Comparison of ENCODE assay signal across 10 cellular contexts in genomic region chr12:121468451-121468850, GRCh38.
DNase-seq lines count a peak whose midpoint lies in the region; ATAC-seq and TF ChIP-seq lines count a peak whose summit lies in the region.
"Had no signal": no experiment of that assay in that cellular context is flagged by ENCODE, and none has a peak within 500 bp of the region (broad histone marks: within the 10 kb centered on the region; RNA-seq: fewer than 3 reads in every experiment).

No MANE protein-coding gene starts in this region.

- H3K27ac ChIP-seq in breast epithelium (peak overlapping the region in 1 of 2 donors; percentile 93), VCaP (peak overlapping the region; percentile 81; the same call in 1 of the 2 replicates), gastroesophageal sphincter (peak overlapping the region in 3 of 4 donors; percentile 21 to 69 (median 21)), uterus (peak overlapping the region; percentile 47 to 55), upper lobe of left lung (peak overlapping the region in 1 of 4 donors; percentile 69)

- TF ChIP-seq POLR2A in breast epithelium (IDR thresholded peaks at IDR 0.05), result no peak
- no peak for TF ChIP-seq POLR2A in gastroesophageal sphincter (IDR thresholded peaks at IDR 0.05)
- TF ChIP-seq POLR2A in uterus (IDR thresholded peaks at IDR 0.05), result no peak
- TF ChIP-seq POLR2A in upper lobe of left lung (IDR thresholded peaks at IDR 0.05), result no peak

- ATAC-seq in gastroesophageal sphincter (no peak), upper lobe of left lung (ENCODE audit: low FRiP score in 2 of 2) (no peak)

- in situ Hi-C loops in KBM-7 (cut with MboI; ENCODE audit: low pct_unique_long_range_greater_than_20kb, low sequenced_read_pairs), result no loop called here

- H3K4me3 ChIP-seq in breast epithelium (no peak overlapping the region), gastroesophageal sphincter (no peak overlapping the region), uterus (no peak overlapping the region), upper lobe of left lung (no peak overlapping the region)

- 11 to 23% methylated on average over 4 of the region's 4 CpGs for WGBS in gastroesophageal sphincter (ENCODE audit: low coverage in 1 of 2), 2 donors
- WGBS in upper lobe of left lung, 2 donors, result 60 to 74% methylated on average over 4 of the region's 4 CpGs

- H3K4me1 ChIP-seq in breast epithelium (no peaks in the 10 kb centered on the region), gastroesophageal sphincter (peaks cover 0 to 40% (median 11%) of the 10 kb centered on the region in 3 donors), uterus (no peaks in the 10 kb centered on the region), upper lobe of left lung (peaks cover 19 to 50% (median 42%) of the 10 kb centered on the region in 4 donors)

- DNase-seq in MCF 10A (ENCODE audit: unreplicated experiment), result no peak
- no peak for DNase-seq in breast epithelium (ENCODE audit: low spot score in 2 of 2)
- no peak for DNase-seq in uterus
- DNase-seq in upper lobe of left lung, result no peak
- DNase-seq in HEK293T (ENCODE audit: extremely low spot score), result no peak
- DNase-seq in KBM-7, result no peak
- DNase-seq: activated CD8-positive, alpha-beta memory T cell treated with anti-CD3 and anti-CD28 coated beads, Interleukin-2, amount 10 ng/mL, durations not matched to agents 7 days and 5 days; NCI-H446 treated with DMSO at 0.1 percent for 48 hours had no signal

- no peak overlapping the region for H3K27ac Mint-ChIP-seq in MCF 10A (ENCODE audit: low read depth, unreplicated experiment)
- H3K27ac Mint-ChIP-seq: activated CD8-positive, alpha-beta memory T cell treated with anti-CD3 and anti-CD28 coated beads, Interleukin-2, amount 10 ng/mL, durations not matched to agents 7 days and 5 days had no signal

- BruUV-seq in MCF 10A (replicated peaks; lab: Mats Ljungman, UMichigan), result no TSS peak

- H3K27me3 Mint-ChIP-seq in MCF 10A (ENCODE audit: insufficient read depth, unreplicated experiment), result no peaks in the 10 kb centered on the region
- H3K27me3 Mint-ChIP-seq: activated CD8-positive, alpha-beta memory T cell treated with anti-CD3 and anti-CD28 coated beads, Interleukin-2, amount 10 ng/mL, durations not matched to agents 7 days and 5 days had no signal

- CTCF ChIA-PET in MCF 10A (lab: Yijun Ruan, JAX), result interaction anchor here (0.6 to 1.2 kb wide), 2 partner anchors 129 to 156 kb away, joined by 3 to 4 read pairs; no protein-coding TSS in a partner anchor
- CTCF ChIA-PET in HEK293T (lab: Yijun Ruan, JAX), result interaction anchor here (0.8 to 1.6 kb wide), 2 partner anchors 9 to 26 kb away, joined by 4 to 12 read pairs; no protein-coding TSS in a partner anchor

- POLR2A ChIA-PET in MCF 10A (lab: Yijun Ruan, JAX), result interaction anchor here (0.6 to 1.2 kb wide), 3 partner anchors 68 to 333 kb away, joined by 3 to 4 read pairs (median 3); partner anchors contain the start of gene RNF34
- POLR2A ChIA-PET in HEK293T (lab: Yijun Ruan, JAX), result no interaction called here

- TF ChIP-seq CTCF in MCF 10A (IDR thresholded peaks at IDR 0.05; ENCODE audit: unreplicated experiment) (no peak), breast epithelium (IDR thresholded peaks at IDR 0.05) (no peak), VCaP (conservative IDR thresholded peaks at IDR 0.05) (no peak), gastroesophageal sphincter (IDR thresholded peaks at IDR 0.05) (no peak), uterus (IDR thresholded peaks at IDR 0.05) (no peak), upper lobe of left lung (IDR thresholded peaks at IDR 0.05) (no peak)

- peaks cover 9% of the 10 kb centered on the region for H3K4me1 Mint-ChIP-seq in MCF 10A (ENCODE audit: insufficient read depth, unreplicated experiment)

- H3K27me3 ChIP-seq in breast epithelium (no peaks in the 10 kb centered on the region), gastroesophageal sphincter (no peaks in the 10 kb centered on the region), uterus (no peaks in the 10 kb centered on the region), upper lobe of left lung (no peaks in the 10 kb centered on the region)

- TF ChIP-seq EP300 in gastroesophageal sphincter (IDR thresholded peaks at IDR 0.05), result no peak
- TF ChIP-seq EP300 in upper lobe of left lung (IDR thresholded peaks at IDR 0.05), result no peak

- no peaks in the 10 kb centered on the region for H3K36me3 Mint-ChIP-seq in MCF 10A (ENCODE audit: insufficient read depth, unreplicated experiment)

- H3K36me3 ChIP-seq in breast epithelium, result no peaks in the 10 kb centered on the region
- no peaks in the 10 kb centered on the region for H3K36me3 ChIP-seq in gastroesophageal sphincter
- no peaks in the 10 kb centered on the region for H3K36me3 ChIP-seq in uterus
- H3K36me3 ChIP-seq in upper lobe of left lung, result no peaks in the 10 kb centered on the region

- H3K9me3 ChIP-seq in breast epithelium, result no peaks in the 10 kb centered on the region
- no peaks in the 10 kb centered on the region for H3K9me3 ChIP-seq in gastroesophageal sphincter
- H3K9me3 ChIP-seq in uterus, result no peaks in the 10 kb centered on the region
- no peaks in the 10 kb centered on the region for H3K9me3 ChIP-seq in upper lobe of left lung

- H3K9me3 Mint-ChIP-seq in MCF 10A (ENCODE audit: unreplicated experiment), result no peaks in the 10 kb centered on the region

- intact Hi-C loops in MCF 10A (cut with micrococcal nuclease), result no loop called here
- intact Hi-C loops in breast epithelium (cut with DNase I; ENCODE audit: low total_unique reads), result loop anchor here (5.0 kb wide), 1 partner anchor 1034 kb away; the partner anchor contains the start of gene ZCCHC8
- intact Hi-C loops in uterus (cut with DNase I; ENCODE audit: low total_unique reads), result no loop called here

- H3K4me3 Mint-ChIP-seq in MCF 10A (ENCODE audit: unreplicated experiment), result peak overlapping the region; percentile 38

TF ChIP-seq in HEK293T, 16 proteins besides CTCF, POLR2A, EP300 and RAD21:
- TF ChIP-seq FOXM1 (IDR thresholded peaks at IDR 0.05; ENCODE audit: borderline replicate concordance), result no peak
- TF ChIP-seq ELF4 (IDR thresholded peaks at IDR 0.05), result no peak
- TF ChIP-seq L3MBTL2 (conservative IDR thresholded peaks at IDR 0.05), result no peak
- TF ChIP-seq FOXK2 (IDR thresholded peaks at IDR 0.05), result no peak
- no peak for TF ChIP-seq BHLHE40 (IDR thresholded peaks at IDR 0.05; ENCODE audit: borderline replicate concordance)
- TF ChIP-seq HDGF (IDR thresholded peaks at IDR 0.05; ENCODE audit: borderline replicate concordance), result no peak
- TF ChIP-seq CTBP1 (IDR thresholded peaks at IDR 0.05; ENCODE audit: borderline replicate concordance), result no peak
- no peak for TF ChIP-seq SP1 (IDR thresholded peaks at IDR 0.05)
- no peak for TF ChIP-seq ZNF384 (IDR thresholded peaks at IDR 0.05)
- TF ChIP-seq ARNT (IDR thresholded peaks at IDR 0.05), result no peak
- TF ChIP-seq LEF1 (IDR thresholded peaks at IDR 0.05; ENCODE audit: borderline replicate concordance), result no peak
- TF ChIP-seq NFRKB (IDR thresholded peaks at IDR 0.05), result no peak
- no peak for TF ChIP-seq SUZ12 (IDR thresholded peaks at IDR 0.05)
- TF ChIP-seq FOXA1 (IDR thresholded peaks at IDR 0.05), result no peak
- no peak for TF ChIP-seq TARDBP (IDR thresholded peaks at IDR 0.05)
- TF ChIP-seq PKNOX1 (IDR thresholded peaks at IDR 0.05), result no peak
